In genomic region chr18:28331551-28331950, GRCh38 we compare ENCODE assay signal across 24 cellular contexts.
"Had no signal": no experiment of that assay in that cellular context is flagged by ENCODE, and none has a peak within 500 bp of the region (broad histone marks: within the 10 kb centered on the region; RNA-seq: fewer than 3 reads in every experiment).

No MANE protein-coding gene starts in this region.

- ATAC-seq: lower lobe of right lung; natural killer cell; pancreas; right lobe of liver; stimulated activated naive CD8-positive, alpha-beta T cell treated with anti-CD3 and anti-CD28 coated beads, Interleukin-15, amount 100 ng/mL, for 72 hours; upper lobe of right lung had no signal

- H3K4me3 ChIP-seq: coronary artery, lower lobe of right lung, pancreas, right lobe of liver, suprapubic skin, transverse colon, upper lobe of right lung, uterus had no signal

- H3K27ac ChIP-seq: coronary artery, lower lobe of right lung, neutrophil, pancreas, right lobe of liver, suprapubic skin, transverse colon, upper lobe of right lung, uterus had no signal

- H3K36me3 Mint-ChIP-seq: immature natural killer cell, natural killer cell had no signal

- H3K4me3 Mint-ChIP-seq: immature natural killer cell; natural killer cell; stimulated activated naive CD8-positive, alpha-beta T cell treated with anti-CD3 and anti-CD28 coated beads, Interleukin-15, amount 100 ng/mL, for 72 hours had no signal

- H3K36me3 ChIP-seq: lower lobe of right lung, neutrophil, pancreas, right lobe of liver, suprapubic skin, transverse colon, upper lobe of right lung, uterus had no signal

- H3K27me3 ChIP-seq: neutrophil, pancreas, right lobe of liver, suprapubic skin, transverse colon, upper lobe of right lung, uterus had no signal

- H3K27me3 Mint-ChIP-seq: stimulated activated naive CD8-positive, alpha-beta T cell treated with anti-CD3 and anti-CD28 coated beads, Interleukin-15, amount 100 ng/mL, for 72 hours had no signal

- H3K4me1 Mint-ChIP-seq: immature natural killer cell; natural killer cell; stimulated activated naive CD8-positive, alpha-beta T cell treated with anti-CD3 and anti-CD28 coated beads, Interleukin-15, amount 100 ng/mL, for 72 hours had no signal

- H3K27ac Mint-ChIP-seq: immature natural killer cell; natural killer cell; stimulated activated naive CD8-positive, alpha-beta T cell treated with anti-CD3 and anti-CD28 coated beads, Interleukin-15, amount 100 ng/mL, for 72 hours had no signal

- H3K4me1 ChIP-seq: lower lobe of right lung, pancreas, right lobe of liver, suprapubic skin, transverse colon, upper lobe of right lung, uterus had no signal

- DNase-seq: dermis blood vessel endothelial cell; effector memory CD4-positive, alpha-beta T cell; hypothalamus; immature natural killer cell; islet precursor cell; kidney glomerular epithelial cell; left ventricle myocardium superior; lower lobe of right lung; natural killer cell; pancreas; retina; right lobe of liver; small intestine; stimulated activated CD4-positive, alpha-beta T cell treated with anti-CD3 and anti-CD28 coated beads, Interleukin-15, amount 100 ng/mL, for 24 hours; stimulated activated CD4-positive, alpha-beta T cell treated with anti-CD3 and anti-CD28 coated beads, Interleukin-2, amount 100 ng/mL, for 48 hours; stimulated activated CD8-positive, alpha-beta memory T cell treated with anti-CD3 and anti-CD28 coated beads, Interleukin-4, amount 100 ng/mL, for 48 hours; stimulated activated naive CD4-positive, alpha-beta T cell; stimulated activated naive CD8-positive, alpha-beta T cell treated with anti-CD3 and anti-CD28 coated beads, Interleukin-15, amount 100 ng/mL, for 72 hours; transverse colon; upper lobe of right lung; uterus had no signal

- H3K9me3 ChIP-seq: lower lobe of right lung, neutrophil, pancreas, right lobe of liver, suprapubic skin, upper lobe of right lung, uterus had no signal
